15 cellular contexts compared by ENCODE assay signal in genomic region chr19:13459351-13459750, GRCh38. TPM values are rescaled to one million over a fixed set of nuclear protein-coding genes. Genes with fewer than 3 reads are reported as not detected.
DNase-seq lines count a peak whose midpoint lies in the region; ATAC-seq, FAIRE-seq and TF ChIP-seq lines count a peak whose summit lies in the region.
"Had no signal": no experiment of that assay in that cellular context is flagged by ENCODE, and none has a peak within 500 bp of the region (broad histone marks: within the 10 kb centered on the region; RNA-seq: fewer than 3 reads in every experiment).

No MANE protein-coding gene starts in this region.

- intact Hi-C loops in spleen (cut with DNase I; ENCODE audit: low total_unique reads), result no loop called here

- no peak overlapping the region for H2BK15ac ChIP-seq in H1 (ENCODE audit: low read length)

- peaks cover 0 to 6% of the 10 kb centered on the region in 2 experiments for H4K20me1 ChIP-seq in H1 (replicated peaks in 1 of 2; ENCODE audit: control insufficient read depth in 1 of 2, insufficient read depth in 2 of 2, low read length in 2 of 2)
- no peaks in the 10 kb centered on the region for H4K20me1 ChIP-seq in neural cell (ENCODE audit: insufficient read depth)

- H3K79me1 ChIP-seq in H1 (ENCODE audit: low read depth, low read length), result no peaks in the 10 kb centered on the region

- POLR2A ChIA-PET in H1 (lab: Charles Lee; ENCODE audit: partially characterized antibody), result interaction anchor here (1.1 to 1.5 kb wide), 3 partner anchors 9 to 79 kb away, joined by 3 to 4 read pairs (median 4); no protein-coding TSS in a partner anchor

- TF ChIP-seq EP300 in H1 (IDR thresholded peaks at IDR 0.05; ENCODE audit: borderline replicate concordance in 1 of 2, low read depth in 2 of 2, low read length in 2 of 2) (no peak), neural cell (conservative IDR thresholded peaks at IDR 0.05; ENCODE audit: poor library complexity, severe bottlenecking) (no peak)

- ATAC-seq in GM21529 (IDR thresholded peaks at IDR 0.05; ENCODE audit: unreplicated experiment), result no peak

- no peaks in the 10 kb centered on the region for H3K9me2 ChIP-seq in neural cell (ENCODE audit: insufficient read depth, low read length)

- H3K4me3 ChIP-seq in H1 (ENCODE audit: extremely low read depth in 1 of 4, insufficient read depth in 2 of 4, low read depth in 3 of 4, low read length in 4 of 4) (peak overlapping the region in 1 of 4 experiments; percentile 41; a peak in 2 of 8 replicates), neural cell (ENCODE audit: low read length) (peak overlapping the region; percentile 44), spleen (no peak overlapping the region)

- CTCF ChIA-PET in H1 (lab: Charles Lee; ENCODE audit: partially characterized antibody), result interaction anchor here (0.6 to 1.8 kb wide), 5 partner anchors 12 to 258 kb away, joined by 3 to 6 read pairs (median 4); no protein-coding TSS in a partner anchor

- peak overlapping the region; percentile 95; the same call in 1 of the 2 replicates for H2BK12ac ChIP-seq in H1 (ENCODE audit: low read depth, low read length)

- H3K4me1 ChIP-seq in H1 (replicated peaks in 1 of 4; ENCODE audit: control insufficient read depth in 3 of 4, insufficient read depth in 4 of 4, low read length in 3 of 4) (peaks cover 11 to 30% (median 15%) of the 10 kb centered on the region in 4 experiments), spleen (no peaks in the 10 kb centered on the region)

- no peak for TF ChIP-seq RAD21 in H1 (IDR thresholded peaks at IDR 0.05 in 1 of 2, conservative IDR thresholded peaks at IDR 0.05 in 1 of 2; ENCODE audit: low read depth in 2 of 2, low read length in 2 of 2)
- no peak for TF ChIP-seq RAD21 in neural cell (conservative IDR thresholded peaks at IDR 0.05)

- H2AFZ ChIP-seq in H1 (ENCODE audit: low read length) (no peak overlapping the region), neural cell (ENCODE audit: low read depth, low read length) (peak overlapping the region; percentile 35)

- H2BK120ac ChIP-seq in H1 (replicated peaks; ENCODE audit: low read depth, low read length), result no peak overlapping the region

- peaks cover 2% of the 10 kb centered on the region; the same call in 1 of the 2 replicates for H3K23me2 ChIP-seq in H1 (ENCODE audit: low read depth, low read length)

- 55% methylated on average over 10 of the region's 10 CpGs; no CpG with 5 or more reads in 1 of the 2 experiments for WGBS in H1 (ENCODE audit: extremely low coverage in 1 of 2, insufficient coverage in 1 of 2, insufficient read length in 1 of 2, insufficient replicate concordance in 2 of 2, low coverage in 1 of 2, low lambda C conversion rate in 2 of 2, missing lambda C conversion rate in 1 of 2), 2 experiments
- 59 to 68% (median 61%) methylated on average over 10 of the region's 10 CpGs for WGBS in spleen, 5 donors

- no peaks in the 10 kb centered on the region for H3K36me3 ChIP-seq in H1 (ENCODE audit: control insufficient read depth in 2 of 4, insufficient read depth in 4 of 4, low read length in 3 of 4)
- H3K36me3 ChIP-seq in neural cell (ENCODE audit: insufficient read depth, low read length), result no peaks in the 10 kb centered on the region
- no peaks in the 10 kb centered on the region for H3K36me3 ChIP-seq in spleen

- H3K9me3 ChIP-seq in H1 (ENCODE audit: insufficient read depth in 2 of 2, low read depth in 1 of 2, low read length in 1 of 2) (no peaks in the 10 kb centered on the region), neural cell (ENCODE audit: low read length) (no peaks in the 10 kb centered on the region), spleen (peaks cover 0 to 4% (median 0%) of the 10 kb centered on the region in 8 donors)

- H3K56ac ChIP-seq in H1 (replicated peaks; ENCODE audit: insufficient read length, low read depth, low read length), result no peak overlapping the region

- H3K27ac ChIP-seq in H1 (ENCODE audit: low read depth, low read length) (no peak overlapping the region; the same call in 1 of the 2 replicates), neural cell (ENCODE audit: low read length) (no peak overlapping the region), spleen (no peak overlapping the region)

- no peaks in the 10 kb centered on the region for H3F3A ChIP-seq in neural cell (ENCODE audit: insufficient read depth, low read length, poor library complexity, severe bottlenecking)

- no peak overlapping the region for H3K14ac ChIP-seq in H1 (ENCODE audit: insufficient read length)

- no peak overlapping the region for H2AK5ac ChIP-seq in H1 (ENCODE audit: low read depth, low read length)

- H3K9ac ChIP-seq in H1 (replicated peaks in 1 of 4; ENCODE audit: extremely low read depth in 1 of 4, low read depth in 3 of 4, low read length in 3 of 4) (peak overlapping the region in 1 of 4 experiments; percentile 26; a peak in 2 of 7 replicates), neural cell (ENCODE audit: low read length) (peak overlapping the region; percentile 37)

- H2BK20ac ChIP-seq in H1 (ENCODE audit: low read length), result peak overlapping the region; percentile 68; the same call in 1 of the 2 replicates

- no peak for FAIRE-seq in H1 (lab: Jason Lieb, UNC)
- FAIRE-seq: small intestine had no signal

- H3K4ac ChIP-seq in H1 (replicated peaks; ENCODE audit: insufficient read length, low read depth, low read length), result no peak overlapping the region

- TF ChIP-seq CTCF in H1 (IDR thresholded peaks at IDR 0.05; ENCODE audit: control extremely low read depth in 1 of 3, insufficient read depth in 1 of 3, low read depth in 1 of 3, low read length in 3 of 3) (no peak), neural cell (IDR thresholded peaks at IDR 0.05; ENCODE audit: poor library complexity, severe bottlenecking) (no peak), spleen (IDR thresholded peaks at IDR 0.05 in 8 of 11, conservative IDR thresholded peaks at IDR 0.05 in 3 of 11) (no peak)

- peak overlapping the region; percentile 82; the same call in 1 of the 2 replicates for H2BK5ac ChIP-seq in H1 (ENCODE audit: low read depth, low read length)

- peak overlapping the region; percentile 89 for H3K18ac ChIP-seq in H1 (ENCODE audit: extremely low read depth, low read length)

- peak; percentile 2 for DNase-seq in ELF-1 (ENCODE audit: low read depth, low spot score)
- DNase-seq in NCI-H2107 (lab: John Stamatoyannopoulos, UW), result peak; percentile 47
- DNase-seq in H1 (ENCODE audit: low read depth in 1 of 2, low spot score in 2 of 2), result peak in 1 of 2 experiments; percentile 53
- DNase-seq in stimulated activated CD4-positive, alpha-beta T cell treated with anti-CD3 and anti-CD28 coated beads, Interleukin-4, amount 100 ng/mL, for 24 hours, result no peak
- DNase-seq in COLO668 (lab: John Stamatoyannopoulos, UW; ENCODE audit: unreplicated experiment), result no peak
- DNase-seq in spleen, result no peak
- DNase-seq: activated CD4-positive, CD25-positive, alpha-beta regulatory T cell; activated naive CD8-positive, alpha-beta T cell treated with anti-CD3 and anti-CD28 coated beads, Interleukin-2, amount 10 ng/mL, durations not matched to agents 7 days and 5 days; erythroblast; mammary epithelial cell; NCI-H526 treated with DMSO at 0.1 percent for 48 hours; small intestine had no signal

- H4K91ac ChIP-seq in H1 (replicated peaks; ENCODE audit: insufficient read length, low read length), result peak overlapping the region; percentile 16

- H3K79me2 ChIP-seq in H1 (ENCODE audit: control insufficient read depth in 1 of 2, insufficient read depth in 2 of 2, low read length in 2 of 2) (no peaks in the 10 kb centered on the region; a peak in 1 of 4 replicates), neural cell (replicated peaks; ENCODE audit: insufficient read depth, low read length) (no peaks in the 10 kb centered on the region)

- H3K23ac ChIP-seq in H1 (ENCODE audit: insufficient read length), result no peak overlapping the region

- H3K27me3 ChIP-seq in H1 (replicated peaks in 1 of 4; ENCODE audit: control insufficient read depth in 3 of 4, extremely low read depth in 1 of 4, insufficient read depth in 3 of 4, low read length in 3 of 4) (no peaks in the 10 kb centered on the region), neural cell (ENCODE audit: insufficient read depth, low read depth, low read length) (no peaks in the 10 kb centered on the region), spleen (replicated peaks in 1 of 7) (peaks cover 0 to 63% (median 0%) of the 10 kb centered on the region in 7 donors)

- H4K5ac ChIP-seq in H1 (ENCODE audit: insufficient read length, low read depth, low read length), result no peak overlapping the region

- TF ChIP-seq POLR2A in H1 (IDR thresholded peaks at IDR 0.05; ENCODE audit: control extremely low read depth in 1 of 2, low read depth in 2 of 2, low read length in 2 of 2) (no peak), spleen (IDR thresholded peaks at IDR 0.05) (no peak)

- peak overlapping the region; percentile 60 to 65; a peak in 3 of 4 replicates for H3K4me2 ChIP-seq in H1 (ENCODE audit: insufficient read depth in 1 of 2, low read depth in 2 of 2, low read length in 2 of 2)
- H3K4me2 ChIP-seq in neural cell (ENCODE audit: low read length), result peak overlapping the region; percentile 11

- H4K8ac ChIP-seq in H1 (ENCODE audit: extremely low read depth, insufficient read depth, low read length), result no peak overlapping the region

TF ChIP-seq in H1, 55 proteins besides CTCF, POLR2A, EP300 and RAD21 (continues in another document):
- TF ChIP-seq JUN (IDR thresholded peaks at IDR 0.05; ENCODE audit: low read depth, low read length) (no peak), KDM4A (IDR thresholded peaks at IDR 0.05; ENCODE audit: low read depth, low read length, severe bottlenecking) (no peak), ZNF274 (IDR thresholded peaks at IDR 0.05; ENCODE audit: borderline replicate concordance, extremely low read depth, low read length) (no peak), SP1 (IDR thresholded peaks at IDR 0.05; ENCODE audit: low read depth, low read length) (no peak)

TF ChIP-seq in neural cell, 6 proteins besides CTCF, POLR2A, EP300 and RAD21:
- TF ChIP-seq POLR2AphosphoS5 (IDR thresholded peaks at IDR 0.05), result peak; percentile 44
- TF ChIP-seq MXI1 (conservative IDR thresholded peaks at IDR 0.05; ENCODE audit: poor library complexity, severe bottlenecking), result no peak
- no peak for TF ChIP-seq SMC3 (conservative IDR thresholded peaks at IDR 0.05; ENCODE audit: poor library complexity)

RNA-seq across cellular contexts. Expression of gene CACNA1A, which starts 46.9 kb away (rescaled TPM):
- 25.3 and 25.7 TPM in 2 replicates for total RNA-seq in H1 (2021; fragmentation: NEBNext Ultra II Directional; extraction: Animal tissue kit (Norgen Biotek cat#: 25700))
- polyA plus RNA-seq in H1 (2011; rRNA removed), result 10.7 and 12.8 TPM in 2 replicates
- 9.8 TPM for polyA plus RNA-seq in H1 (2011; cell fraction: cytosol; rRNA removed)
- 46.3 TPM for polyA plus RNA-seq in H1 (2011; cell fraction: nucleus; rRNA removed)
- polyA plus RNA-seq in H1 (2012, experiment 1 of 2), result 20.3 to 23.5 TPM (median 23.0 TPM) in 4 replicates
- 6.8 TPM for polyA plus RNA-seq in H1 (2012, experiment 2 of 2)
- polyA plus RNA-seq in H1 (2013, experiment 1 of 2), result 13.1 TPM
- 10.4 TPM for polyA plus RNA-seq in H1 (2013, experiment 2 of 2)
- polyA minus RNA-seq in H1 (2011; rRNA and poly(A)+ RNA removed), result 44.2 and 51.2 TPM in 2 replicates
- polyA minus RNA-seq in H1 (2011; cell fraction: cytosol; rRNA and poly(A)+ RNA removed), result 16.4 TPM
- 71.1 TPM for polyA minus RNA-seq in H1 (2011; cell fraction: nucleus; rRNA and poly(A)+ RNA removed)
- 6.9 and 13.7 TPM in 2 replicates for polyA plus RNA-seq in neural cell
- polyA minus RNA-seq in neural cell, result 39.2 and 42.7 TPM in 2 replicates
- total RNA-seq in spleen, result 1 to 10 TPM in 4 of 7 donors, under 1 TPM in 3; 0.46 to 1.9 (median 1.4) TPM
- polyA plus RNA-seq in spleen, result under 1 TPM; 0.39 to 0.58 (median 0.44) TPM
- total RNA-seq: MCF 10A had no signal

Comparison
In these comparisons a context has a peak if more than half of its experiments do, and no peak if none do; other contexts are left out.
1. DNase-seq: peak in ELF-1 (single experiment) and NCI-H2107 (single experiment); none in stimulated activated CD4-positive, alpha-beta T cell treated with anti-CD3 and anti-CD28 coated beads, Interleukin-4, amount 100 ng/mL, for 24 hours (single experiment), COLO668 (single experiment) and spleen (single experiment).